In the genomic region with DNA sequence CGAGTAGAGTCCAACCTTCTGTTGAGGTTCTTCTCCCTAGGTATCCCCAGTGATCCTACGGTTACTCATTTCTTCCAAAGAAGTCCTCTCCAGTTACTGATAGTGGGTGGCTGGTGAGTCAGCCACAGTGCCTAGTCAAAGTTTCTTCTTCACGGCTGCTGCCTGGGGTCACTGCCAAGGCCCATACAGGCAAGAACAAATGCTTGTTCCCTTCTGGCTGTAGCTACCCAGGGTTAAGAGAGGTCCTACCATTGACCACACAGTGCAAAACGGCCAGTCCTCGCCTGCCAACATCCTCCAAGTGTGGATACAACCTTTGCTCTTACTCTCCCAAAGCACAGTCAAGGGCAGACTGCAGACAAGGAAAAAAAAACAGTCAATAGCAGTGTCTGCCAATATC, we compare ENCODE assay signal across 1 cellular context.
TF ChIP-seq lines count a peak whose summit lies in the region.

No MANE protein-coding gene starts in this region.

TF ChIP-seq in HepG2, 621 proteins besides CTCF, POLR2A, EP300 and RAD21 (continued from another document and continues in another):
- TF ChIP-seq, protein P1, sequence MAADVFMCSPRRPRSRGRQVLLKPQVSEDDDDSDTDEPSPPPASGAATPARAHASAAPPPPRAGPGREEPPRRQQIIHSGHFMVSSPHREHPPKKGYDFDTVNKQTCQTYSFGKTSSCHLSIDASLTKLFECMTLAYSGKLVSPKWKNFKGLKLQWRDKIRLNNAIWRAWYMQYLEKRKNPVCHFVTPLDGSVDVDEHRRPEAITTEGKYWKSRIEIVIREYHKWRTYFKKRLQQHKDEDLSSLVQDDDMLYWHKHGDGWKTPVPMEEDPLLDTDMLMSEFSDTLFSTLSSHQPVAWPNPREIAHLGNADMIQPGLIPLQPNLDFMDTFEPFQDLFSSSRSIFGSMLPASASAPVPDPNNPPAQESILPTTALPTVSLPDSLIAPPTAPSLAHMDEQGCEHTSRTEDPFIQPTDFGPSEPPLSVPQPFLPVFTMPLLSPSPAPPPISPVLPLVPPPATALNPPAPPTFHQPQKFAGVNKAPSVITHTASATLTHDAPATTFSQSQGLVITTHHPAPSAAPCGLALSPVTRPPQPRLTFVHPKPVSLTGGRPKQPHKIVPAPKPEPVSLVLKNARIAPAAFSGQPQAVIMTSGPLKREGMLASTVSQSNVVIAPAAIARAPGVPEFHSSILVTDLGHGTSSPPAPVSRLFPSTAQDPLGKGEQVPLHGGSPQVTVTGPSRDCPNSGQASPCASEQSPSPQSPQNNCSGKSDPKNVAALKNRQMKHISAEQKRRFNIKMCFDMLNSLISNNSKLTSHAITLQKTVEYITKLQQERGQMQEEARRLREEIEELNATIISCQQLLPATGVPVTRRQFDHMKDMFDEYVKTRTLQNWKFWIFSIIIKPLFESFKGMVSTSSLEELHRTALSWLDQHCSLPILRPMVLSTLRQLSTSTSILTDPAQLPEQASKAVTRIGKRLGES (CRISPR knock-in tag; IDR thresholded peaks at IDR 0.05; ENCODE audit: borderline replicate concordance): no peak
- no peak for TF ChIP-seq ESRRA (CRISPR knock-in tag; IDR thresholded peaks at IDR 0.05; ENCODE audit: low read depth)
- no peak for TF ChIP-seq RELA (CRISPR knock-in tag; IDR thresholded peaks at IDR 0.05)
- no peak for TF ChIP-seq ZNF75D (CRISPR knock-in tag; IDR thresholded peaks at IDR 0.05; ENCODE audit: borderline replicate concordance)
- no peak for TF ChIP-seq CCDC6 (CRISPR knock-in tag; IDR thresholded peaks at IDR 0.05)
- TF ChIP-seq, protein P2, sequence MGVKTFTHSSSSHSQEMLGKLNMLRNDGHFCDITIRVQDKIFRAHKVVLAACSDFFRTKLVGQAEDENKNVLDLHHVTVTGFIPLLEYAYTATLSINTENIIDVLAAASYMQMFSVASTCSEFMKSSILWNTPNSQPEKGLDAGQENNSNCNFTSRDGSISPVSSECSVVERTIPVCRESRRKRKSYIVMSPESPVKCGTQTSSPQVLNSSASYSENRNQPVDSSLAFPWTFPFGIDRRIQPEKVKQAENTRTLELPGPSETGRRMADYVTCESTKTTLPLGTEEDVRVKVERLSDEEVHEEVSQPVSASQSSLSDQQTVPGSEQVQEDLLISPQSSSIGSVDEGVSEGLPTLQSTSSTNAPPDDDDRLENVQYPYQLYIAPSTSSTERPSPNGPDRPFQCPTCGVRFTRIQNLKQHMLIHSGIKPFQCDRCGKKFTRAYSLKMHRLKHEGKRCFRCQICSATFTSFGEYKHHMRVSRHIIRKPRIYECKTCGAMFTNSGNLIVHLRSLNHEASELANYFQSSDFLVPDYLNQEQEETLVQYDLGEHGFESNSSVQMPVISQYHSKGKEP (CRISPR knock-in tag; IDR thresholded peaks at IDR 0.05): no peak
- 0 out of 2 replicates have a peak, but pooled peaks have one; percentile 21 for TF ChIP-seq ETV5 (CRISPR knock-in tag; IDR thresholded peaks at IDR 0.05; ENCODE audit: borderline replicate concordance)
- no peak for TF ChIP-seq ZNF143 (CRISPR knock-in tag; IDR thresholded peaks at IDR 0.05)
- no peak for TF ChIP-seq ZNF615 (CRISPR knock-in tag; IDR thresholded peaks at IDR 0.05; ENCODE audit: borderline replicate concordance)
- TF ChIP-seq ARID5B (CRISPR knock-in tag; IDR thresholded peaks at IDR 0.05): no peak; the same call in 1 of the 2 replicates
- no peak for TF ChIP-seq HMGXB4 (CRISPR knock-in tag; IDR thresholded peaks at IDR 0.05; ENCODE audit: borderline replicate concordance in 1 of 2, low read depth in 1 of 2)
- no peak for TF ChIP-seq YY1 (IDR thresholded peaks at IDR 0.05; ENCODE audit: insufficient read depth, insufficient replicate concordance, low read depth, low read length)
- TF ChIP-seq CBX5 (CRISPR knock-in tag; IDR thresholded peaks at IDR 0.05; ENCODE audit: borderline replicate concordance): no peak
- TF ChIP-seq, protein P3, sequence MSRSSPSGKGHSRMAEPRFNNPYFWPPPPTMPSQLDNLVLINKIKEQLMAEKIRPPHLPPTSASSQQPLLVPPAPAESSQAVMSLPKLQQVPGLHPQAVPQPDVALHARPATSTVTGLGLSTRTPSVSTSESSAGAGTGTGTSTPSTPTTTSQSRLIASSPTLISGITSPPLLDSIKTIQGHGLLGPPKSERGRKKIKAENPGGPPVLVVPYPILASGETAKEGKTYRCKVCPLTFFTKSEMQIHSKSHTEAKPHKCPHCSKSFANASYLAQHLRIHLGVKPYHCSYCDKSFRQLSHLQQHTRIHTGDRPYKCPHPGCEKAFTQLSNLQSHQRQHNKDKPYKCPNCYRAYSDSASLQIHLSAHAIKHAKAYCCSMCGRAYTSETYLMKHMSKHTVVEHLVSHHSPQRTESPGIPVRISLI (CRISPR knock-in tag; IDR thresholded peaks at IDR 0.05; ENCODE audit: borderline replicate concordance): peak; percentile 93
- no peak for TF ChIP-seq ZIK1 (CRISPR knock-in tag; IDR thresholded peaks at IDR 0.05; ENCODE audit: borderline replicate concordance, low read depth)
- TF ChIP-seq, protein P4, sequence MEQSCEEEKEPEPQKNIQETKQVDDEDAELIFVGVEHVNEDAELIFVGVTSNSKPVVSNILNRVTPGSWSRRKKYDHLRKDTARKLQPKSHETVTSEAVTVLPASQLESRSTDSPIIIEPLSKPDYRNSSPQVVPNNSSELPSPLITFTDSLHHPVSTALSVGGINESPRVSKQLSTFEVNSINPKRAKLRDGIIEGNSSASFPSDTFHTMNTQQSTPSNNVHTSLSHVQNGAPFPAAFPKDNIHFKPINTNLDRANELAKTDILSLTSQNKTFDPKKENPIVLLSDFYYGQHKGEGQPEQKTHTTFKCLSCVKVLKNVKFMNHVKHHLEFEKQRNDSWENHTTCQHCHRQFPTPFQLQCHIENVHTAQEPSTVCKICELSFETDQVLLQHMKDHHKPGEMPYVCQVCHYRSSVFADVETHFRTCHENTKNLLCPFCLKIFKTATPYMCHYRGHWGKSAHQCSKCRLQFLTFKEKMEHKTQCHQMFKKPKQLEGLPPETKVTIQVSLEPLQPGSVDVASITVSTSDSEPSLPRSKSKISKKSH (CRISPR knock-in tag; IDR thresholded peaks at IDR 0.05; ENCODE audit: borderline replicate concordance): no peak
- TF ChIP-seq MIER3 (CRISPR knock-in tag; IDR thresholded peaks at IDR 0.05; ENCODE audit: borderline replicate concordance): no peak
- TF ChIP-seq KMT2A (CRISPR knock-in tag; IDR thresholded peaks at IDR 0.05): no peak
- TF ChIP-seq KDM5B (CRISPR knock-in tag; IDR thresholded peaks at IDR 0.05; ENCODE audit: borderline replicate concordance): no peak
- no peak for TF ChIP-seq ATF2 (CRISPR knock-in tag; IDR thresholded peaks at IDR 0.05)
- TF ChIP-seq SALL1 (CRISPR knock-in tag; IDR thresholded peaks at IDR 0.05): 0 out of 2 replicates have a peak, but pooled peaks have one; percentile 44
- no peak for TF ChIP-seq ZNF841 (CRISPR knock-in tag; IDR thresholded peaks at IDR 0.05; ENCODE audit: borderline replicate concordance)
- no peak for TF ChIP-seq MXI1 (IDR thresholded peaks at IDR 0.05; ENCODE audit: borderline replicate concordance, low read depth, low read length)
- TF ChIP-seq, protein P5, sequence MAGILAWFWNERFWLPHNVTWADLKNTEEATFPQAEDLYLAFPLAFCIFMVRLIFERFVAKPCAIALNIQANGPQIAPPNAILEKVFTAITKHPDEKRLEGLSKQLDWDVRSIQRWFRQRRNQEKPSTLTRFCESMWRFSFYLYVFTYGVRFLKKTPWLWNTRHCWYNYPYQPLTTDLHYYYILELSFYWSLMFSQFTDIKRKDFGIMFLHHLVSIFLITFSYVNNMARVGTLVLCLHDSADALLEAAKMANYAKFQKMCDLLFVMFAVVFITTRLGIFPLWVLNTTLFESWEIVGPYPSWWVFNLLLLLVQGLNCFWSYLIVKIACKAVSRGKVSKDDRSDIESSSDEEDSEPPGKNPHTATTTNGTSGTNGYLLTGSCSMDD (CRISPR knock-in tag; IDR thresholded peaks at IDR 0.05): no peak
- TF ChIP-seq, protein P6, sequence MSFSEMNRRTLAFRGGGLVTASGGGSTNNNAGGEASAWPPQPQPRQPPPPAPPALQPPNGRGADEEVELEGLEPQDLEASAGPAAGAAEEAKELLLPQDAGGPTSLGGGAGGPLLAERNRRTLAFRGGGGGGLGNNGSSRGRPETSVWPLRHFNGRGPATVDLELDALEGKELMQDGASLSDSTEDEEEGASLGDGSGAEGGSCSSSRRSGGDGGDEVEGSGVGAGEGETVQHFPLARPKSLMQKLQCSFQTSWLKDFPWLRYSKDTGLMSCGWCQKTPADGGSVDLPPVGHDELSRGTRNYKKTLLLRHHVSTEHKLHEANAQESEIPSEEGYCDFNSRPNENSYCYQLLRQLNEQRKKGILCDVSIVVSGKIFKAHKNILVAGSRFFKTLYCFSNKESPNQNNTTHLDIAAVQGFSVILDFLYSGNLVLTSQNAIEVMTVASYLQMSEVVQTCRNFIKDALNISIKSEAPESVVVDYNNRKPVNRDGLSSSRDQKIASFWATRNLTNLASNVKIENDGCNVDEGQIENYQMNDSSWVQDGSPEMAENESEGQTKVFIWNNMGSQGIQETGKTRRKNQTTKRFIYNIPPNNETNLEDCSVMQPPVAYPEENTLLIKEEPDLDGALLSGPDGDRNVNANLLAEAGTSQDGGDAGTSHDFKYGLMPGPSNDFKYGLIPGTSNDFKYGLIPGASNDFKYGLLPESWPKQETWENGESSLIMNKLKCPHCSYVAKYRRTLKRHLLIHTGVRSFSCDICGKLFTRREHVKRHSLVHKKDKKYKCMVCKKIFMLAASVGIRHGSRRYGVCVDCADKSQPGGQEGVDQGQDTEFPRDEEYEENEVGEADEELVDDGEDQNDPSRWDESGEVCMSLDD (CRISPR knock-in tag; IDR thresholded peaks at IDR 0.05; ENCODE audit: borderline replicate concordance): no peak
- TF ChIP-seq TBL1XR1 (IDR thresholded peaks at IDR 0.05; ENCODE audit: borderline replicate concordance, low read length, partially characterized antibody): peak; percentile 66
- TF ChIP-seq ZNF800 (CRISPR knock-in tag; IDR thresholded peaks at IDR 0.05): no peak
- no peak for TF ChIP-seq MXD4 (CRISPR knock-in tag; IDR thresholded peaks at IDR 0.05)
- no peak for TF ChIP-seq ZMAT3 (CRISPR knock-in tag; conservative IDR thresholded peaks at IDR 0.05)
- TF ChIP-seq, protein P7, sequence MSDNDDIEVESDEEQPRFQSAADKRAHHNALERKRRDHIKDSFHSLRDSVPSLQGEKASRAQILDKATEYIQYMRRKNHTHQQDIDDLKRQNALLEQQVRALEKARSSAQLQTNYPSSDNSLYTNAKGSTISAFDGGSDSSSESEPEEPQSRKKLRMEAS (IDR thresholded peaks at IDR 0.05): 0 out of 2 replicates have a peak, but pooled peaks have one; percentile 29
- TF ChIP-seq RXRB (CRISPR knock-in tag; IDR thresholded peaks at IDR 0.05; ENCODE audit: borderline replicate concordance): 0 out of 2 replicates have a peak, but pooled peaks have one; percentile 53
